ENCODE assay signal across 1 cellular context in the genomic region with DNA sequence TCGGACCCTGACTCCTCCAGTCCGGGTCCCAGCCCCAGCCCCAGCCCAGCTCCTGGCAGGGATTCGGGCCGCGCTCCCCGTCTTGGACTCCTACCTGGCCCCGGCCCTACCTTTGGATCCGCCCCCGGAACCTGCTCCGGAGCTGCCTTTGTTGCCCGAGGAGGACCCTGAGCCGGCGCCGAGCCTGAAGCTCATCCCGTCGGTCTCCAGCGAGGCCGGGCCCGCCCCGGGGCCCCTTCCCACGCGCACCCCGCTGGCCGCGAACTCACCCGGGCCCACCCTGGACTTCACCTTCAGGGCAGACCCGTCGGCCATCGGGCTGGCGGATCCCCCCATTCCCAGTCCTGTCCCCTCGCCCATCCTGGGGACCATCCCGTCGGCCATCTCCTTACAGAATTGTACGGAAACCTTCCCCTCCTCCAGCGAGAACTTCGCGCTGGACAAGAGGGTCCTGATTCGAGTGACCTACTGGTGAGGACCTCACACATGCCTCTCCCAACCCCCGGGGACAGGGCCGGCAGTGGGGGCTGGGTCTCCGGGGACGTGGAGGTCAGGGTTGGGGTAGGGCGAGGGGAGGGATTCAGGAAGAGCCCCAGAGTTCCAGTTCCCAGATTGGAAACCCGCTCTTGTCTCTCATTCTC.
A peak's percentile ranks its signal among the peaks of the same experiment; 100 is the strongest.
TF ChIP-seq lines count a peak whose summit lies in the region.

No MANE protein-coding gene starts in this region.

TF ChIP-seq in GM12878, 131 proteins besides CTCF, POLR2A, EP300 and RAD21:
- TF ChIP-seq SUZ12 (IDR thresholded peaks at IDR 0.05; ENCODE audit: unreplicated experiment) (peak; percentile 22), ZNF207 (IDR thresholded peaks at IDR 0.05; ENCODE audit: borderline replicate concordance) (no peak)
- TF ChIP-seq, protein P1, sequence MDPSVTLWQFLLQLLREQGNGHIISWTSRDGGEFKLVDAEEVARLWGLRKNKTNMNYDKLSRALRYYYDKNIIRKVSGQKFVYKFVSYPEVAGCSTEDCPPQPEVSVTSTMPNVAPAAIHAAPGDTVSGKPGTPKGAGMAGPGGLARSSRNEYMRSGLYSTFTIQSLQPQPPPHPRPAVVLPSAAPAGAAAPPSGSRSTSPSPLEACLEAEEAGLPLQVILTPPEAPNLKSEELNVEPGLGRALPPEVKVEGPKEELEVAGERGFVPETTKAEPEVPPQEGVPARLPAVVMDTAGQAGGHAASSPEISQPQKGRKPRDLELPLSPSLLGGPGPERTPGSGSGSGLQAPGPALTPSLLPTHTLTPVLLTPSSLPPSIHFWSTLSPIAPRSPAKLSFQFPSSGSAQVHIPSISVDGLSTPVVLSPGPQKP (IDR thresholded peaks at IDR 0.05; ENCODE audit: low read depth, low read length), result no peak
TF ChIP-seq in GM12878: peak in this region for 1.
